Comparison of ENCODE assay signal across 1 cellular context in the genomic region with DNA sequence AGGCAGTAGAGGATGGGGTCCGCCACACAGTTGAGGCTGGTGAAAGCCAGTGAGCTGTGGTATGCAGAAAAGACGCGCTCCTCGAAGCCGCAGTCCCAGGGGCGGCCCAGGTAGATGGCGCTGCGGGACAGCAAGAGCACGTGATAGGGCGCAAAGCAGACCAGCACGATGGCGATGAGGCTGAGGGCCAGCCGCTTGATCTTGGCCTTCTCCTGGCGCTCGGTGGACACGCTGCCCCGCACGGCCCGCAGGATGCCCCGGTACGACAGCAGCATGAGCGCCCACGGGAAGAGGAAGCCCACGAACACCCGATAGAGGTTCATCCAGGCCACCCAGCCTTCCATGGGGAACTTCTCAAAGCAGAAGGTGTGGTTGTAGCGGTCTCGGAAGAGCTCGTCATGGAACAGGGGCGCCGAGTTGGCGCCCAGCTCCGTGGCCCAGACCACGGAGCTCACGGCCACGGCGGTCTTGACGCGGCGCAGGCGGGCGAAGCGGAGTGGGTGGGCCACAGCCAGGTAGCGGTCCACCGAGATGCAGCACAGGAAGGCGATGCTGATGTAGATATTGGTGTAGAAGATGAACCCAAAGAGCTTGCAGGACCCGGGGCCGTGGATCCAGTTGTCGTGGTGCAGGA.
A peak's percentile ranks its signal among the peaks of the same experiment; 100 is the strongest.
TF ChIP-seq lines count a peak whose summit lies in the region.

No MANE protein-coding gene starts in this region.

TF ChIP-seq in GM12878, 131 proteins besides CTCF, POLR2A, EP300 and RAD21 (continues in another document):
- TF ChIP-seq ASH2L (IDR thresholded peaks at IDR 0.05; ENCODE audit: borderline replicate concordance, low read depth) (no peak), WRNIP1 (IDR thresholded peaks at IDR 0.05; ENCODE audit: borderline replicate concordance, low read depth, low read length) (no peak), HDGF (IDR thresholded peaks at IDR 0.05) (no peak), SMC3 (IDR thresholded peaks at IDR 0.05; ENCODE audit: borderline replicate concordance, low read length) (peak; percentile 44), ZNF274 (IDR thresholded peaks at IDR 0.05; ENCODE audit: insufficient read depth, insufficient read length) (no peak), CEBPB (IDR thresholded peaks at IDR 0.05; ENCODE audit: borderline replicate concordance in 1 of 2, low read depth in 2 of 2, low read length in 2 of 2) (no peak), BHLHE40 (IDR thresholded peaks at IDR 0.05; ENCODE audit: borderline replicate concordance in 1 of 2, low read depth in 2 of 2, low read length in 1 of 2) (peak in 1 of 2 experiments; percentile 64; a peak in 2 of 4 replicates), BMI1 (IDR thresholded peaks at IDR 0.05; ENCODE audit: borderline replicate concordance) (no peak), EGR1 (IDR thresholded peaks at IDR 0.05; ENCODE audit: borderline replicate concordance in 1 of 2, low read depth in 2 of 2, low read length in 2 of 2) (no peak), LARP7 (IDR thresholded peaks at IDR 0.05) (no peak), CREM (IDR thresholded peaks at IDR 0.05; ENCODE audit: low read depth) (no peak), PML (IDR thresholded peaks at IDR 0.05; ENCODE audit: low read length) (no peak), EED (IDR thresholded peaks at IDR 0.05; ENCODE audit: low read depth) (no peak), IKZF2 (IDR thresholded peaks at IDR 0.05) (no peak), MXI1 (IDR thresholded peaks at IDR 0.05; ENCODE audit: low read depth, low read length) (no peak), ESRRA (IDR thresholded peaks at IDR 0.05; ENCODE audit: low read length) (no peak), HDAC6 (IDR thresholded peaks at IDR 0.05; ENCODE audit: unreplicated experiment) (no peak), SRF (IDR thresholded peaks at IDR 0.05; ENCODE audit: low read depth in 2 of 2, low read length in 2 of 2) (no peak), ZNF24 (IDR thresholded peaks at IDR 0.05) (no peak), ZNF217 (IDR thresholded peaks at IDR 0.05) (no peak), NFXL1 (IDR thresholded peaks at IDR 0.05; ENCODE audit: borderline replicate concordance) (no peak), CHD2 (IDR thresholded peaks at IDR 0.05; ENCODE audit: borderline replicate concordance, low read depth, low read length) (no peak), SMAD5 (IDR thresholded peaks at IDR 0.05; ENCODE audit: low read depth) (no peak), YY1 (IDR thresholded peaks at IDR 0.05; ENCODE audit: low read depth, low read length) (0 out of 2 replicates have a peak, but pooled peaks have one; percentile 49), JUNB (IDR thresholded peaks at IDR 0.05) (no peak), PAX8 (IDR thresholded peaks at IDR 0.05) (no peak), RUNX3 (IDR thresholded peaks at IDR 0.05; ENCODE audit: low read length) (peak; percentile 53)
- TF ChIP-seq, protein P1, sequence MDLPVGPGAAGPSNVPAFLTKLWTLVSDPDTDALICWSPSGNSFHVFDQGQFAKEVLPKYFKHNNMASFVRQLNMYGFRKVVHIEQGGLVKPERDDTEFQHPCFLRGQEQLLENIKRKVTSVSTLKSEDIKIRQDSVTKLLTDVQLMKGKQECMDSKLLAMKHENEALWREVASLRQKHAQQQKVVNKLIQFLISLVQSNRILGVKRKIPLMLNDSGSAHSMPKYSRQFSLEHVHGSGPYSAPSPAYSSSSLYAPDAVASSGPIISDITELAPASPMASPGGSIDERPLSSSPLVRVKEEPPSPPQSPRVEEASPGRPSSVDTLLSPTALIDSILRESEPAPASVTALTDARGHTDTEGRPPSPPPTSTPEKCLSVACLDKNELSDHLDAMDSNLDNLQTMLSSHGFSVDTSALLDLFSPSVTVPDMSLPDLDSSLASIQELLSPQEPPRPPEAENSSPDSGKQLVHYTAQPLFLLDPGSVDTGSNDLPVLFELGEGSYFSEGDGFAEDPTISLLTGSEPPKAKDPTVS (IDR thresholded peaks at IDR 0.05; ENCODE audit: low read depth, low read length): no peak
- TF ChIP-seq, protein P2, sequence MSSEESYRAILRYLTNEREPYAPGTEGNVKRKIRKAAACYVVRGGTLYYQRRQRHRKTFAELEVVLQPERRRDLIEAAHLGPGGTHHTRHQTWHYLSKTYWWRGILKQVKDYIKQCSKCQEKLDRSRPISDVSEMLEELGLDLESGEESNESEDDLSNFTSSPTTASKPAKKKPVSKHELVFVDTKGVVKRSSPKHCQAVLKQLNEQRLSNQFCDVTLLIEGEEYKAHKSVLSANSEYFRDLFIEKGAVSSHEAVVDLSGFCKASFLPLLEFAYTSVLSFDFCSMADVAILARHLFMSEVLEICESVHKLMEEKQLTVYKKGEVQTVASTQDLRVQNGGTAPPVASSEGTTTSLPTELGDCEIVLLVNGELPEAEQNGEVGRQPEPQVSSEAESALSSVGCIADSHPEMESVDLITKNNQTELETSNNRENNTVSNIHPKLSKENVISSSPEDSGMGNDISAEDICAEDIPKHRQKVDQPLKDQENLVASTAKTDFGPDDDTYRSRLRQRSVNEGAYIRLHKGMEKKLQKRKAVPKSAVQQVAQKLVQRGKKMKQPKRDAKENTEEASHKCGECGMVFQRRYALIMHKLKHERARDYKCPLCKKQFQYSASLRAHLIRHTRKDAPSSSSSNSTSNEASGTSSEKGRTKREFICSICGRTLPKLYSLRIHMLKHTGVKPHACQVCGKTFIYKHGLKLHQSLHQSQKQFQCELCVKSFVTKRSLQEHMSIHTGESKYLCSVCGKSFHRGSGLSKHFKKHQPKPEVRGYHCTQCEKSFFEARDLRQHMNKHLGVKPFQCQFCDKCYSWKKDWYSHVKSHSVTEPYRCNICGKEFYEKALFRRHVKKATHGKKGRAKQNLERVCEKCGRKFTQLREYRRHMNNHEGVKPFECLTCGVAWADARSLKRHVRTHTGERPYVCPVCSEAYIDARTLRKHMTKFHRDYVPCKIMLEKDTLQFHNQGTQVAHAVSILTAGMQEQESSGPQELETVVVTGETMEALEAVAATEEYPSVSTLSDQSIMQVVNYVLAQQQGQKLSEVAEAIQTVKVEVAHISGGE (CRISPR knock-in tag; IDR thresholded peaks at IDR 0.05): no peak
- TF ChIP-seq, protein P3, sequence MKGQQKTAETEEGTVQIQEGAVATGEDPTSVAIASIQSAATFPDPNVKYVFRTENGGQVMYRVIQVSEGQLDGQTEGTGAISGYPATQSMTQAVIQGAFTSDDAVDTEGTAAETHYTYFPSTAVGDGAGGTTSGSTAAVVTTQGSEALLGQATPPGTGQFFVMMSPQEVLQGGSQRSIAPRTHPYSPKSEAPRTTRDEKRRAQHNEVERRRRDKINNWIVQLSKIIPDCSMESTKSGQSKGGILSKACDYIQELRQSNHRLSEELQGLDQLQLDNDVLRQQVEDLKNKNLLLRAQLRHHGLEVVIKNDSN (IDR thresholded peaks at IDR 0.05; ENCODE audit: borderline replicate concordance, extremely low read length, insufficient read depth, low read depth, low read length): peak; percentile 86
- TF ChIP-seq, protein P4, sequence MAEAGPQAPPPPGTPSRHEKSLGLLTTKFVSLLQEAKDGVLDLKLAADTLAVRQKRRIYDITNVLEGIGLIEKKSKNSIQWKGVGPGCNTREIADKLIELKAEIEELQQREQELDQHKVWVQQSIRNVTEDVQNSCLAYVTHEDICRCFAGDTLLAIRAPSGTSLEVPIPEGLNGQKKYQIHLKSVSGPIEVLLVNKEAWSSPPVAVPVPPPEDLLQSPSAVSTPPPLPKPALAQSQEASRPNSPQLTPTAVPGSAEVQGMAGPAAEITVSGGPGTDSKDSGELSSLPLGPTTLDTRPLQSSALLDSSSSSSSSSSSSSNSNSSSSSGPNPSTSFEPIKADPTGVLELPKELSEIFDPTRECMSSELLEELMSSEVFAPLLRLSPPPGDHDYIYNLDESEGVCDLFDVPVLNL (IDR thresholded peaks at IDR 0.05; ENCODE audit: low read depth, low read length): no peak
- TF ChIP-seq, protein P5, sequence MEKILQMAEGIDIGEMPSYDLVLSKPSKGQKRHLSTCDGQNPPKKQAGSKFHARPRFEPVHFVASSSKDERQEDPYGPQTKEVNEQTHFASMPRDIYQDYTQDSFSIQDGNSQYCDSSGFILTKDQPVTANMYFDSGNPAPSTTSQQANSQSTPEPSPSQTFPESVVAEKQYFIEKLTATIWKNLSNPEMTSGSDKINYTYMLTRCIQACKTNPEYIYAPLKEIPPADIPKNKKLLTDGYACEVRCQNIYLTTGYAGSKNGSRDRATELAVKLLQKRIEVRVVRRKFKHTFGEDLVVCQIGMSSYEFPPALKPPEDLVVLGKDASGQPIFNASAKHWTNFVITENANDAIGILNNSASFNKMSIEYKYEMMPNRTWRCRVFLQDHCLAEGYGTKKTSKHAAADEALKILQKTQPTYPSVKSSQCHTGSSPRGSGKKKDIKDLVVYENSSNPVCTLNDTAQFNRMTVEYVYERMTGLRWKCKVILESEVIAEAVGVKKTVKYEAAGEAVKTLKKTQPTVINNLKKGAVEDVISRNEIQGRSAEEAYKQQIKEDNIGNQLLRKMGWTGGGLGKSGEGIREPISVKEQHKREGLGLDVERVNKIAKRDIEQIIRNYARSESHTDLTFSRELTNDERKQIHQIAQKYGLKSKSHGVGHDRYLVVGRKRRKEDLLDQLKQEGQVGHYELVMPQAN (conservative IDR thresholded peaks at IDR 0.05): no peak
- TF ChIP-seq, protein P6, sequence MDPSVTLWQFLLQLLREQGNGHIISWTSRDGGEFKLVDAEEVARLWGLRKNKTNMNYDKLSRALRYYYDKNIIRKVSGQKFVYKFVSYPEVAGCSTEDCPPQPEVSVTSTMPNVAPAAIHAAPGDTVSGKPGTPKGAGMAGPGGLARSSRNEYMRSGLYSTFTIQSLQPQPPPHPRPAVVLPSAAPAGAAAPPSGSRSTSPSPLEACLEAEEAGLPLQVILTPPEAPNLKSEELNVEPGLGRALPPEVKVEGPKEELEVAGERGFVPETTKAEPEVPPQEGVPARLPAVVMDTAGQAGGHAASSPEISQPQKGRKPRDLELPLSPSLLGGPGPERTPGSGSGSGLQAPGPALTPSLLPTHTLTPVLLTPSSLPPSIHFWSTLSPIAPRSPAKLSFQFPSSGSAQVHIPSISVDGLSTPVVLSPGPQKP (IDR thresholded peaks at IDR 0.05; ENCODE audit: low read depth, low read length): no peak
- TF ChIP-seq, protein P7, sequence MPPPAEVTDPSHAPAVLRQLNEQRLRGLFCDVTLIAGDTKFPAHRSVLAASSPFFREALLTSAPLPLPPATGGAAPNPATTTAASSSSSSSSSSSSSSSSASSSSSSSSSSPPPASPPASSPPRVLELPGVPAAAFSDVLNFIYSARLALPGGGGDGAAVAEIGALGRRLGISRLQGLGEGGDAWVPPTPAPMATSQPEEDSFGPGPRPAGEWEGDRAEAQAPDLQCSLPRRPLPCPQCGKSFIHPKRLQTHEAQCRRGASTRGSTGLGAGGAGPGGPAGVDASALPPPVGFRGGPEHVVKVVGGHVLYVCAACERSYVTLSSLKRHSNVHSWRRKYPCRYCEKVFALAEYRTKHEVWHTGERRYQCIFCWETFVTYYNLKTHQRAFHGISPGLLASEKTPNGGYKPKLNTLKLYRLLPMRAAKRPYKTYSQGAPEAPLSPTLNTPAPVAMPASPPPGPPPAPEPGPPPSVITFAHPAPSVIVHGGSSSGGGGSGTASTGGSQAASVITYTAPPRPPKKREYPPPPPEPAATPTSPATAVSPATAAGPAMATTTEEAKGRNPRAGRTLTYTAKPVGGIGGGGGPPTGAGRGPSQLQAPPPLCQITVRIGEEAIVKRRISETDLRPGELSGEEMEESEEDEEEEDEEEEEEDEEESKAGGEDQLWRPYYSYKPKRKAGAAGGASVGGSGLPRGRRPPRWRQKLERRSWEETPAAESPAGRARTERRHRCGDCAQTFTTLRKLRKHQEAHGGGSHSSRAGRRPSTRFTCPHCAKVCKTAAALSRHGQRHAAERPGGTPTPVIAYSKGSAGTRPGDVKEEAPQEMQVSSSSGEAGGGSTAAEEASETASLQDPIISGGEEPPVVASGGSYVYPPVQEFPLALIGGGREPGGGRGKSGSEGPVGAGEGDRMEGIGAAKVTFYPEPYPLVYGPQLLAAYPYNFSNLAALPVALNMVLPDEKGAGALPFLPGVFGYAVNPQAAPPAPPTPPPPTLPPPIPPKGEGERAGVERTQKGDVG (CRISPR knock-in tag; IDR thresholded peaks at IDR 0.05): no peak
- TF ChIP-seq, protein P8, sequence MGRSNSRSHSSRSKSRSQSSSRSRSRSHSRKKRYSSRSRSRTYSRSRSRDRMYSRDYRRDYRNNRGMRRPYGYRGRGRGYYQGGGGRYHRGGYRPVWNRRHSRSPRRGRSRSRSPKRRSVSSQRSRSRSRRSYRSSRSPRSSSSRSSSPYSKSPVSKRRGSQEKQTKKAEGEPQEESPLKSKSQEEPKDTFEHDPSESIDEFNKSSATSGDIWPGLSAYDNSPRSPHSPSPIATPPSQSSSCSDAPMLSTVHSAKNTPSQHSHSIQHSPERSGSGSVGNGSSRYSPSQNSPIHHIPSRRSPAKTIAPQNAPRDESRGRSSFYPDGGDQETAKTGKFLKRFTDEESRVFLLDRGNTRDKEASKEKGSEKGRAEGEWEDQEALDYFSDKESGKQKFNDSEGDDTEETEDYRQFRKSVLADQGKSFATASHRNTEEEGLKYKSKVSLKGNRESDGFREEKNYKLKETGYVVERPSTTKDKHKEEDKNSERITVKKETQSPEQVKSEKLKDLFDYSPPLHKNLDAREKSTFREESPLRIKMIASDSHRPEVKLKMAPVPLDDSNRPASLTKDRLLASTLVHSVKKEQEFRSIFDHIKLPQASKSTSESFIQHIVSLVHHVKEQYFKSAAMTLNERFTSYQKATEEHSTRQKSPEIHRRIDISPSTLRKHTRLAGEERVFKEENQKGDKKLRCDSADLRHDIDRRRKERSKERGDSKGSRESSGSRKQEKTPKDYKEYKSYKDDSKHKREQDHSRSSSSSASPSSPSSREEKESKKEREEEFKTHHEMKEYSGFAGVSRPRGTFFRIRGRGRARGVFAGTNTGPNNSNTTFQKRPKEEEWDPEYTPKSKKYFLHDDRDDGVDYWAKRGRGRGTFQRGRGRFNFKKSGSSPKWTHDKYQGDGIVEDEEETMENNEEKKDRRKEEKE (IDR thresholded peaks at IDR 0.05): no peak
- TF ChIP-seq, protein P9, sequence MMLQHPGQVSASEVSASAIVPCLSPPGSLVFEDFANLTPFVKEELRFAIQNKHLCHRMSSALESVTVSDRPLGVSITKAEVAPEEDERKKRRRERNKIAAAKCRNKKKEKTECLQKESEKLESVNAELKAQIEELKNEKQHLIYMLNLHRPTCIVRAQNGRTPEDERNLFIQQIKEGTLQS (IDR thresholded peaks at IDR 0.05; ENCODE audit: borderline replicate concordance, extremely low read depth, low read depth, low read length): peak; percentile 37; the same call in 1 of the 2 replicates
